Comparison of ENCODE assay signal across 15 cellular contexts in genomic region chr3:35760147-35760546, GRCh38.
DNase-seq lines count a peak whose midpoint lies in the region; ATAC-seq and TF ChIP-seq lines count a peak whose summit lies in the region.
"Had no signal": no experiment of that assay in that cellular context is flagged by ENCODE, and none has a peak within 500 bp of the region (broad histone marks: within the 10 kb centered on the region; RNA-seq: fewer than 3 reads in every experiment).

No MANE protein-coding gene starts in this region.

- H3K36me3 ChIP-seq in smooth muscle cell (ENCODE audit: low read depth): no peaks in the 10 kb centered on the region

- 55% methylated on average over 4 of the region's 4 CpGs for WGBS in smooth muscle cell (ENCODE audit: low lambda C conversion rate)

- peaks cover 5% of the 10 kb centered on the region for H3K4me1 Mint-ChIP-seq in endothelial cell (ENCODE audit: unreplicated experiment)

- H3K4me2 ChIP-seq in smooth muscle cell: no peak overlapping the region
- H3K4me2 ChIP-seq: BLaER1 treated with 17β-estradiol and CSF1 and Interleukin-3, amounts not matched to agents 10 nM and 100 nM had no signal

- no peak overlapping the region for H3K27ac ChIP-seq in smooth muscle cell (ENCODE audit: low read depth)
- H3K27ac ChIP-seq: BLaER1 treated with 17β-estradiol and CSF1 and Interleukin-3, amounts not matched to agents 10 nM and 100 nM had no signal

- no peaks in the 10 kb centered on the region for H4K20me1 ChIP-seq in smooth muscle cell (ENCODE audit: low read depth)
- H4K20me1 ChIP-seq: BLaER1 treated with 17β-estradiol and CSF1 and Interleukin-3, amounts not matched to agents 10 nM and 100 nM had no signal

- no peak overlapping the region for H3K27ac Mint-ChIP-seq in endothelial cell (ENCODE audit: unreplicated experiment)

- DNase-seq in NCI-H524 treated with DMSO at 0.1 percent for 48 hours (lab: John Stamatoyannopoulos, UW): peak; percentile 74
- DNase-seq in cerebellum (ENCODE audit: low spot score): peak; percentile 64
- peak; percentile 33 for DNase-seq in middle frontal gyrus (ENCODE audit: extremely low spot score, low spot score)
- no peak for DNase-seq in smooth muscle cell (lab: John Stamatoyannopoulos, UW; ENCODE audit: unreplicated experiment)
- DNase-seq in activated naive CD4-positive, alpha-beta T cell treated with Interleukin-2 at 50 U/mL for 16 hours: no peak
- no peak for DNase-seq in endothelial cell (ENCODE audit: low spot score)
- DNase-seq: DMS 273 treated with DMSO at 0.1 percent for 48 hours, EL, KBM-7, NCI-H1092, NCI-H510A, RPMI8226 had no signal

- no peaks in the 10 kb centered on the region for H3K79me2 ChIP-seq in smooth muscle cell (ENCODE audit: low read depth)

- no peaks in the 10 kb centered on the region for H3K36me3 Mint-ChIP-seq in endothelial cell (ENCODE audit: low read depth, unreplicated experiment)

- no peak overlapping the region for H3K4me3 ChIP-seq in smooth muscle cell
- H3K4me3 ChIP-seq: BLaER1 treated with 17β-estradiol and CSF1 and Interleukin-3, amounts not matched to agents 10 nM and 100 nM had no signal

- H3K9me3 ChIP-seq in smooth muscle cell (replicated peaks; ENCODE audit: low read depth): no peaks in the 10 kb centered on the region
- H3K9me3 ChIP-seq: BLaER1 treated with 17β-estradiol and CSF1 and Interleukin-3, amounts not matched to agents 10 nM and 100 nM had no signal

- H3K4me3 Mint-ChIP-seq in endothelial cell (ENCODE audit: unreplicated experiment): no peak overlapping the region

- H3K9ac ChIP-seq in smooth muscle cell (ENCODE audit: low read depth): no peak overlapping the region
- H3K9ac ChIP-seq: BLaER1 treated with 17β-estradiol and CSF1 and Interleukin-3, amounts not matched to agents 10 nM and 100 nM had no signal

- TF ChIP-seq CTCF in smooth muscle cell (IDR thresholded peaks at IDR 0.05; ENCODE audit: borderline replicate concordance, insufficient read depth, poor library complexity, severe bottlenecking): no peak
- no peak for TF ChIP-seq CTCF in endothelial cell (IDR thresholded peaks at IDR 0.05; ENCODE audit: unreplicated experiment)

- H3K4me1 ChIP-seq in smooth muscle cell (ENCODE audit: low read depth): peaks cover 6% of the 10 kb centered on the region
- H3K4me1 ChIP-seq: BLaER1 treated with 17β-estradiol and CSF1 and Interleukin-3, amounts not matched to agents 10 nM and 100 nM had no signal

- peak overlapping the region; percentile 18 for H2AFZ ChIP-seq in smooth muscle cell (ENCODE audit: low read depth)

- H3K27me3 ChIP-seq in smooth muscle cell (ENCODE audit: low read depth): peaks cover 6% of the 10 kb centered on the region
- H3K27me3 ChIP-seq: BLaER1 treated with 17β-estradiol and CSF1 and Interleukin-3, amounts not matched to agents 10 nM and 100 nM had no signal

- ATAC-seq in GM21528 (IDR thresholded peaks at IDR 0.05; ENCODE audit: low FRiP score, unreplicated experiment) (no peak), GM21825 (IDR thresholded peaks at IDR 0.05; ENCODE audit: unreplicated experiment) (no peak)

- no peaks in the 10 kb centered on the region for H3K27me3 Mint-ChIP-seq in endothelial cell (ENCODE audit: unreplicated experiment)

- no peaks in the 10 kb centered on the region for H3F3A ChIP-seq in smooth muscle cell (ENCODE audit: low read depth)

- H3K9me3 Mint-ChIP-seq in endothelial cell (ENCODE audit: unreplicated experiment): no peaks in the 10 kb centered on the region

Comparison
In these comparisons a context has a peak if more than half of its experiments do, and no peak if none do; other contexts are left out.
1. DNase-seq: peak in NCI-H524 treated with DMSO at 0.1 percent for 48 hours (single experiment), cerebellum (single experiment) and middle frontal gyrus (single experiment); none in smooth muscle cell (single experiment), activated naive CD4-positive, alpha-beta T cell treated with Interleukin-2 at 50 U/mL for 16 hours (single experiment) and endothelial cell (single experiment).